Comparison of ENCODE assay signal across 1 cellular context in the genomic region with DNA sequence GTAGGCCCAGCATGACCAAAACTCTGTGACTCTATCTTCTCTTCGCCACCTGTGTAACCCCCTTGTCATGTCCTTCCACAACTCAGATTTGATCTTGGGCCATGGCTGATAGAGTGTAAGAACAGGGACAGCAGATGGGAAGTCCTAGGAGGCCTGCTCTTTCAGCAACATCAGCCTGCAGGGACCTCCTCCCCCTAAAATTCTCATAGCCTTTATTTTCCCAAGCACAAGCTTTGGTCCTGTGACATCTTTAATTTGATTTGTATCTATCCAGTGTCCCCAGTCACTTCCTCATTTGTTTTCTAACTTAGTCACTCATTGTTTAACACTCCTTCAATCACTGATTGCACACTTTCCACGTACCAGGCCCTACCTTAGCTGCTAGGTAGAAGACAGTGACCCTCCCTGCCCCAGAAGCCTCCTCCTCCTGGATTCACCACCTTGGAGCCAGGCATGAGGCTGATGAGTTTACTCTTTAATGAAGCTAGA.
A peak's percentile ranks its signal among the peaks of the same experiment; 100 is the strongest.
TF ChIP-seq lines count a peak whose summit lies in the region.

No MANE protein-coding gene starts in this region.

TF ChIP-seq in K562, 482 proteins besides CTCF, POLR2A, EP300 and RAD21 (continued from another document and continues in another):
- no peak for TF ChIP-seq SMAD3 (CRISPR knock-in tag; conservative IDR thresholded peaks at IDR 0.05)
- TF ChIP-seq ETV1 (tag; conservative IDR thresholded peaks at IDR 0.05; ENCODE audit: low read depth): no peak
- TF ChIP-seq, protein P1, sequence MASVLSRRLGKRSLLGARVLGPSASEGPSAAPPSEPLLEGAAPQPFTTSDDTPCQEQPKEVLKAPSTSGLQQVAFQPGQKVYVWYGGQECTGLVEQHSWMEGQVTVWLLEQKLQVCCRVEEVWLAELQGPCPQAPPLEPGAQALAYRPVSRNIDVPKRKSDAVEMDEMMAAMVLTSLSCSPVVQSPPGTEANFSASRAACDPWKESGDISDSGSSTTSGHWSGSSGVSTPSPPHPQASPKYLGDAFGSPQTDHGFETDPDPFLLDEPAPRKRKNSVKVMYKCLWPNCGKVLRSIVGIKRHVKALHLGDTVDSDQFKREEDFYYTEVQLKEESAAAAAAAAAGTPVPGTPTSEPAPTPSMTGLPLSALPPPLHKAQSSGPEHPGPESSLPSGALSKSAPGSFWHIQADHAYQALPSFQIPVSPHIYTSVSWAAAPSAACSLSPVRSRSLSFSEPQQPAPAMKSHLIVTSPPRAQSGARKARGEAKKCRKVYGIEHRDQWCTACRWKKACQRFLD (CRISPR knock-in tag; IDR thresholded peaks at IDR 0.05): no peak
- TF ChIP-seq EWSR1 (IDR thresholded peaks at IDR 0.05; ENCODE audit: borderline replicate concordance, low read depth, partially characterized antibody): no peak
- TF ChIP-seq FOXP4 (CRISPR knock-in tag; IDR thresholded peaks at IDR 0.05; ENCODE audit: borderline replicate concordance): no peak
- TF ChIP-seq MCM7 (IDR thresholded peaks at IDR 0.05): no peak
- no peak for TF ChIP-seq CBX8 (IDR thresholded peaks at IDR 0.05; ENCODE audit: borderline replicate concordance, extremely low read depth, low read depth, low read length, poor library complexity, severe bottlenecking)
- TF ChIP-seq GATAD2A (IDR thresholded peaks at IDR 0.05): 0 out of 2 replicates have a peak, but pooled peaks have one; percentile 36
- TF ChIP-seq IRF2 (CRISPR knock-in tag; IDR thresholded peaks at IDR 0.05): no peak
- no peak for TF ChIP-seq ZFP91 (CRISPR knock-in tag; IDR thresholded peaks at IDR 0.05)
- peak; percentile 50 for TF ChIP-seq SMARCA4 (IDR thresholded peaks at IDR 0.05)
- TF ChIP-seq, protein P2, sequence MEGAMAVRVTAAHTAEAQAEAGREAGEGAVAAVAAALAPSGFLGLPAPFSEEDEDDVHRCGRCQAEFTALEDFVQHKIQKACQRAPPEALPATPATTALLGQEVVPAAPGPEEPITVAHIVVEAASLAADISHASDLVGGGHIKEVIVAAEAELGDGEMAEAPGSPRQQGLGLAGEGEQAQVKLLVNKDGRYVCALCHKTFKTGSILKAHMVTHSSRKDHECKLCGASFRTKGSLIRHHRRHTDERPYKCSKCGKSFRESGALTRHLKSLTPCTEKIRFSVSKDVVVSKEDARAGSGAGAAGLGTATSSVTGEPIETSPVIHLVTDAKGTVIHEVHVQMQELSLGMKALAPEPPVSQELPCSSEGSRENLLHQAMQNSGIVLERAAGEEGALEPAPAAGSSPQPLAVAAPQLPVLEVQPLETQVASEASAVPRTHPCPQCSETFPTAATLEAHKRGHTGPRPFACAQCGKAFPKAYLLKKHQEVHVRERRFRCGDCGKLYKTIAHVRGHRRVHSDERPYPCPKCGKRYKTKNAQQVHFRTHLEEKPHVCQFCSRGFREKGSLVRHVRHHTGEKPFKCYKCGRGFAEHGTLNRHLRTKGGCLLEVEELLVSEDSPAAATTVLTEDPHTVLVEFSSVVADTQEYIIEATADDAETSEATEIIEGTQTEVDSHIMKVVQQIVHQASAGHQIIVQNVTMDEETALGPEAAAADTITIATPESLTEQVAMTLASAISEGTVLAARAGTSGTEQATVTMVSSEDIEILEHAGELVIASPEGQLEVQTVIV (CRISPR knock-in tag; IDR thresholded peaks at IDR 0.05; ENCODE audit: borderline replicate concordance): no peak
- no peak for TF ChIP-seq ZNF316 (IDR thresholded peaks at IDR 0.05)
- TF ChIP-seq KDM1A (IDR thresholded peaks at IDR 0.05): peak; percentile 9 to 37; a peak in 2 of 4 replicates
- TF ChIP-seq FUS (optimal IDR thresholded peaks at IDR 0.05; ENCODE audit: low read depth, low read length): no peak
- TF ChIP-seq NR3C1 (CRISPR knock-in tag; IDR thresholded peaks at IDR 0.05): no peak
- TF ChIP-seq ZC3H4 (CRISPR knock-in tag; IDR thresholded peaks at IDR 0.05; ENCODE audit: borderline replicate concordance): no peak; the same call in 1 of the 2 replicates
- TF ChIP-seq NR2F6 (CRISPR knock-in tag; IDR thresholded peaks at IDR 0.05): no peak
- TF ChIP-seq DMBX1 (CRISPR knock-in tag; IDR thresholded peaks at IDR 0.05; ENCODE audit: borderline replicate concordance): no peak
- peak; percentile 23; the same call in 1 of the 2 replicates for TF ChIP-seq HNRNPUL1 (IDR thresholded peaks at IDR 0.05; ENCODE audit: low read length)
- TF ChIP-seq LEF1 (IDR thresholded peaks at IDR 0.05): no peak
- TF ChIP-seq ZSCAN32 (CRISPR knock-in tag; IDR thresholded peaks at IDR 0.05): no peak
- TF ChIP-seq ATF7 (IDR thresholded peaks at IDR 0.05): peak; percentile 46; the same call in 1 of the 2 replicates
- TF ChIP-seq ZNF324 (CRISPR knock-in tag; IDR thresholded peaks at IDR 0.05): no peak
- no peak for TF ChIP-seq ZNF586 (CRISPR knock-in tag; conservative IDR thresholded peaks at IDR 0.05)
- no peak for TF ChIP-seq JUNB (CRISPR knock-in tag; conservative IDR thresholded peaks at IDR 0.05)
- peak; percentile 82 for TF ChIP-seq CBFA2T3 (IDR thresholded peaks at IDR 0.05)
- TF ChIP-seq, protein P3, sequence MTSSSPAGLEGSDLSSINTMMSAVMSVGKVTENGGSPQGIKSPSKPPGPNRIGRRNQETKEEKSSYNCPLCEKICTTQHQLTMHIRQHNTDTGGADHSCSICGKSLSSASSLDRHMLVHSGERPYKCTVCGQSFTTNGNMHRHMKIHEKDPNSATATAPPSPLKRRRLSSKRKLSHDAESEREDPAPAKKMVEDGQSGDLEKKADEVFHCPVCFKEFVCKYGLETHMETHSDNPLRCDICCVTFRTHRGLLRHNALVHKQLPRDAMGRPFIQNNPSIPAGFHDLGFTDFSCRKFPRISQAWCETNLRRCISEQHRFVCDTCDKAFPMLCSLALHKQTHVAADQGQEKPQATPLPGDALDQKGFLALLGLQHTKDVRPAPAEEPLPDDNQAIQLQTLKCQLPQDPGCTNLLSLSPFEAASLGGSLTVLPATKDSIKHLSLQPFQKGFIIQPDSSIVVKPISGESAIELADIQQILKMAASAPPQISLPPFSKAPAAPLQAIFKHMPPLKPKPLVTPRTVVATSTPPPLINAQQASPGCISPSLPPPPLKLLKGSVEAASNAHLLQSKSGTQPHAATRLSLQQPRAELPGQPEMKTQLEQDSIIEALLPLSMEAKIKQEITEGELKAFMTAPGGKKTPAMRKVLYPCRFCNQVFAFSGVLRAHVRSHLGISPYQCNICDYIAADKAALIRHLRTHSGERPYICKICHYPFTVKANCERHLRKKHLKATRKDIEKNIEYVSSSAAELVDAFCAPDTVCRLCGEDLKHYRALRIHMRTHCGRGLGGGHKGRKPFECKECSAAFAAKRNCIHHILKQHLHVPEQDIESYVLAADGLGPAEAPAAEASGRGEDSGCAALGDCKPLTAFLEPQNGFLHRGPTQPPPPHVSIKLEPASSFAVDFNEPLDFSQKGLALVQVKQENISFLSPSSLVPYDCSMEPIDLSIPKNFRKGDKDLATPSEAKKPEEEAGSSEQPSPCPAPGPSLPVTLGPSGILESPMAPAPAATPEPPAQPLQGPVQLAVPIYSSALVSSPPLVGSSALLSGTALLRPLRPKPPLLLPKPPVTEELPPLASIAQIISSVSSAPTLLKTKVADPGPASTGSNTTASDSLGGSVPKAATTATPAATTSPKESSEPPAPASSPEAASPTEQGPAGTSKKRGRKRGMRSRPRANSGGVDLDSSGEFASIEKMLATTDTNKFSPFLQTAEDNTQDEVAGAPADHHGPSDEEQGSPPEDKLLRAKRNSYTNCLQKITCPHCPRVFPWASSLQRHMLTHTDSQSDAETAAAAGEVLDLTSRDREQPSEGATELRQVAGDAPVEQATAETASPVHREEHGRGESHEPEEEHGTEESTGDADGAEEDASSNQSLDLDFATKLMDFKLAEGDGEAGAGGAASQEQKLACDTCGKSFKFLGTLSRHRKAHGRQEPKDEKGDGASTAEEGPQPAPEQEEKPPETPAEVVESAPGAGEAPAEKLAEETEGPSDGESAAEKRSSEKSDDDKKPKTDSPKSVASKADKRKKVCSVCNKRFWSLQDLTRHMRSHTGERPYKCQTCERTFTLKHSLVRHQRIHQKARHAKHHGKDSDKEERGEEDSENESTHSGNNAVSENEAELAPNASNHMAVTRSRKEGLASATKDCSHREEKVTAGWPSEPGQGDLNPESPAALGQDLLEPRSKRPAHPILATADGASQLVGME (CRISPR knock-in tag; IDR thresholded peaks at IDR 0.05): no peak
- TF ChIP-seq, protein P4, sequence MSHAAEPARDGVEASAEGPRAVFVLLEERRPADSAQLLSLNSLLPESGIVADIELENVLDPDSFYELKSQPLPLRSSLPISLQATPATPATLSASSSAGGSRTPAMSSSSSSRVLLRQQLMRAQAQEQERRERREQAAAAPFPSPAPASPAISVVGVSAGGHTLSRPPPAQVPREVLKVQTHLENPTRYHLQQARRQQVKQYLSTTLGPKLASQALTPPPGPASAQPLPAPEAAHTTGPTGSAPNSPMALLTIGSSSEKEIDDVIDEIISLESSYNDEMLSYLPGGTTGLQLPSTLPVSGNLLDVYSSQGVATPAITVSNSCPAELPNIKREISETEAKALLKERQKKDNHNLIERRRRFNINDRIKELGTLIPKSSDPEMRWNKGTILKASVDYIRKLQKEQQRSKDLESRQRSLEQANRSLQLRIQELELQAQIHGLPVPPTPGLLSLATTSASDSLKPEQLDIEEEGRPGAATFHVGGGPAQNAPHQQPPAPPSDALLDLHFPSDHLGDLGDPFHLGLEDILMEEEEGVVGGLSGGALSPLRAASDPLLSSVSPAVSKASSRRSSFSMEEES (CRISPR knock-in tag; IDR thresholded peaks at IDR 0.05): no peak
- TF ChIP-seq TCF3 (CRISPR knock-in tag; IDR thresholded peaks at IDR 0.05): peak; percentile 61
- no peak for TF ChIP-seq GTF2B (IDR thresholded peaks at IDR 0.05; ENCODE audit: extremely low read depth, insufficient read length)
- TF ChIP-seq, protein P5, sequence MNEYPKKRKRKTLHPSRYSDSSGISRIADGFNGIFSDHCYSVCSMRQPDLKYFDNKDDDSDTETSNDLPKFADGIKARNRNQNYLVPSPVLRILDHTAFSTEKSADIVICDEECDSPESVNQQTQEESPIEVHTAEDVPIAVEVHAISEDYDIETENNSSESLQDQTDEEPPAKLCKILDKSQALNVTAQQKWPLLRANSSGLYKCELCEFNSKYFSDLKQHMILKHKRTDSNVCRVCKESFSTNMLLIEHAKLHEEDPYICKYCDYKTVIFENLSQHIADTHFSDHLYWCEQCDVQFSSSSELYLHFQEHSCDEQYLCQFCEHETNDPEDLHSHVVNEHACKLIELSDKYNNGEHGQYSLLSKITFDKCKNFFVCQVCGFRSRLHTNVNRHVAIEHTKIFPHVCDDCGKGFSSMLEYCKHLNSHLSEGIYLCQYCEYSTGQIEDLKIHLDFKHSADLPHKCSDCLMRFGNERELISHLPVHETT (CRISPR knock-in tag; conservative IDR thresholded peaks at IDR 0.05 in 1 of 2, IDR thresholded peaks at IDR 0.05 in 1 of 2): no peak
- TF ChIP-seq, protein P6, sequence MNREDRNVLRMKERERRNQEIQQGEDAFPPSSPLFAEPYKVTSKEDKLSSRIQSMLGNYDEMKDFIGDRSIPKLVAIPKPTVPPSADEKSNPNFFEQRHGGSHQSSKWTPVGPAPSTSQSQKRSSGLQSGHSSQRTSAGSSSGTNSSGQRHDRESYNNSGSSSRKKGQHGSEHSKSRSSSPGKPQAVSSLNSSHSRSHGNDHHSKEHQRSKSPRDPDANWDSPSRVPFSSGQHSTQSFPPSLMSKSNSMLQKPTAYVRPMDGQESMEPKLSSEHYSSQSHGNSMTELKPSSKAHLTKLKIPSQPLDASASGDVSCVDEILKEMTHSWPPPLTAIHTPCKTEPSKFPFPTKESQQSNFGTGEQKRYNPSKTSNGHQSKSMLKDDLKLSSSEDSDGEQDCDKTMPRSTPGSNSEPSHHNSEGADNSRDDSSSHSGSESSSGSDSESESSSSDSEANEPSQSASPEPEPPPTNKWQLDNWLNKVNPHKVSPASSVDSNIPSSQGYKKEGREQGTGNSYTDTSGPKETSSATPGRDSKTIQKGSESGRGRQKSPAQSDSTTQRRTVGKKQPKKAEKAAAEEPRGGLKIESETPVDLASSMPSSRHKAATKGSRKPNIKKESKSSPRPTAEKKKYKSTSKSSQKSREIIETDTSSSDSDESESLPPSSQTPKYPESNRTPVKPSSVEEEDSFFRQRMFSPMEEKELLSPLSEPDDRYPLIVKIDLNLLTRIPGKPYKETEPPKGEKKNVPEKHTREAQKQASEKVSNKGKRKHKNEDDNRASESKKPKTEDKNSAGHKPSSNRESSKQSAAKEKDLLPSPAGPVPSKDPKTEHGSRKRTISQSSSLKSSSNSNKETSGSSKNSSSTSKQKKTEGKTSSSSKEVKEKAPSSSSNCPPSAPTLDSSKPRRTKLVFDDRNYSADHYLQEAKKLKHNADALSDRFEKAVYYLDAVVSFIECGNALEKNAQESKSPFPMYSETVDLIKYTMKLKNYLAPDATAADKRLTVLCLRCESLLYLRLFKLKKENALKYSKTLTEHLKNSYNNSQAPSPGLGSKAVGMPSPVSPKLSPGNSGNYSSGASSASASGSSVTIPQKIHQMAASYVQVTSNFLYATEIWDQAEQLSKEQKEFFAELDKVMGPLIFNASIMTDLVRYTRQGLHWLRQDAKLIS (CRISPR knock-in tag; IDR thresholded peaks at IDR 0.05): no peak
